In genomic region chr6:75601608-75602163, GRCh38 we compare ENCODE assay signal across 8 cellular contexts. TPM values are rescaled to one million over a fixed set of nuclear protein-coding genes. Genes with fewer than 3 reads are reported as not detected.
DNase-seq lines count a peak whose midpoint lies in the region; ATAC-seq and TF ChIP-seq lines count a peak whose summit lies in the region.

Gene SENP6, plus strand, starts transcription at chr6:75601880. Its CDS starts 645 bp downstream, at chr6:75602525.

- peak within 1 kb of the TSS; percentile 98 for H3K9ac ChIP-seq in MM.1S (ENCODE audit: low read length)

- no peak for TF ChIP-seq CTCF in GM10248 (IDR thresholded peaks at IDR 0.05; ENCODE audit: control extremely low read depth, extremely low read depth, low read depth, missing control alignments)
- no peak for TF ChIP-seq CTCF in MM.1S (IDR thresholded peaks at IDR 0.05; ENCODE audit: low read length)
- no peak for TF ChIP-seq CTCF in heart left ventricle (IDR thresholded peaks at IDR 0.05)
- no peak for TF ChIP-seq CTCF in type B pancreatic cell (conservative IDR thresholded peaks at IDR 0.05)

- H3K27ac Mint-ChIP-seq in type B pancreatic cell, result peak within 1 kb of the TSS; percentile 97

- peaks cover 30% of the 10 kb centered on the region for H3K4me1 Mint-ChIP-seq in type B pancreatic cell (ENCODE audit: unreplicated experiment)

- peak within 1 kb of the TSS; percentile 85 for H2AFZ ChIP-seq in MM.1S (ENCODE audit: low read length)

- in situ Hi-C loops in HAP-1 (cut with MboI; ENCODE audit: low sequenced_read_pairs), result no loop called here

- POLR2A ChIA-PET in GM10248 (lab: Yijun Ruan, JAX), result interaction anchor here (0.6 to 1.4 kb wide), 2 partner anchors 10 to 26 kb away, joined by 4 to 7 read pairs; no protein-coding TSS in a partner anchor

- peaks cover 5% of the 10 kb centered on the region; the same call in 1 of the 2 replicates for H3K36me3 ChIP-seq in HAP-1 (replicated peaks)
- no peaks in the 10 kb centered on the region for H3K36me3 ChIP-seq in MM.1S (replicated peaks; ENCODE audit: insufficient read depth, low read length)
- H3K36me3 ChIP-seq in heart left ventricle, result no peaks in the 10 kb centered on the region

- ATAC-seq in heart left ventricle, result peak; percentile 75 to 97 (median 92)

- H3K36me3 Mint-ChIP-seq in type B pancreatic cell, result peaks cover 17% of the 10 kb centered on the region

- TF ChIP-seq POLR2A in heart left ventricle (IDR thresholded peaks at IDR 0.05), result peak in 1 of 2 donors; percentile 74

- H3K9me3 Mint-ChIP-seq in type B pancreatic cell, result peaks cover 8% of the 10 kb centered on the region

- H3K9me2 ChIP-seq in MM.1S (replicated peaks; ENCODE audit: insufficient read depth, low read length), result no peaks in the 10 kb centered on the region

- CTCF ChIA-PET in GM10248 (lab: Yijun Ruan, JAX), result interaction anchor here (1.2 kb wide), 1 partner anchor 19 kb away, joined by 5 read pairs; no protein-coding TSS in a partner anchor

- peak within 1 kb of the TSS; percentile 99 for H3K4me3 Mint-ChIP-seq in type B pancreatic cell

- H3K79me2 ChIP-seq in MM.1S (ENCODE audit: low read length), result peaks cover 57% of the 10 kb centered on the region

- H3K9me3 ChIP-seq in HAP-1 (no peaks in the 10 kb centered on the region), MM.1S (replicated peaks; ENCODE audit: insufficient read depth, low read length) (no peaks in the 10 kb centered on the region), heart left ventricle (no peaks in the 10 kb centered on the region)

- H3K27me3 Mint-ChIP-seq in type B pancreatic cell, result no peaks in the 10 kb centered on the region

- 0 to 1% (median 1%) methylated on average over 64 to 67 of the region's 67 CpGs for WGBS in adipose tissue, 3 donors
- 0 to 1% (median 1%) methylated on average over 8 to 67 of the region's 67 CpGs for WGBS in heart left ventricle, 4 donors

- peak; percentile 77 for DNase-seq in GM10248 (ENCODE audit: extremely low spot score)
- peak; percentile 66 to 83 for DNase-seq in HAP-1 (ENCODE audit: low spot score in 2 of 2)
- peak; percentile 79 for DNase-seq in MM.1S
- DNase-seq in T-helper 1 cell, result peak; percentile 54 to 75 (median 57)
- peak; percentile 84 to 92 (median 90) for DNase-seq in heart left ventricle
- peak; percentile 93 for DNase-seq in posterior vena cava (ENCODE audit: low spot score)
- peak; percentile 85 for DNase-seq in type B pancreatic cell (ENCODE audit: extremely low spot score, unreplicated experiment)

- H3K4me1 ChIP-seq in HAP-1 (peaks cover 13% of the 10 kb centered on the region), MM.1S (ENCODE audit: low read length) (peaks cover 11% of the 10 kb centered on the region; the same call in 1 of the 2 replicates), heart left ventricle (peaks cover 0 to 46% (median 16%) of the 10 kb centered on the region in 12 donors)

- H3K27me3 ChIP-seq in HAP-1 (ENCODE audit: low read depth) (no peaks in the 10 kb centered on the region), MM.1S (replicated peaks; ENCODE audit: insufficient read depth, low read length) (no peaks in the 10 kb centered on the region), heart left ventricle (no peaks in the 10 kb centered on the region)

- 0 out of 2 replicates have a peak, but pooled peaks cover 12% of the 10 kb centered on the region for H3F3A ChIP-seq in MM.1S (ENCODE audit: insufficient read depth, low read length)

- peak within 1 kb of the TSS; percentile 90 for H3K4me2 ChIP-seq in MM.1S (ENCODE audit: low read depth, low read length)

- intact Hi-C loops in heart left ventricle (cut with DNase I) (loop anchor here in 1 of 10 donors (10.0 kb wide), 1 partner anchor 317 kb away; the partner anchor contains the start of gene TMEM30A), posterior vena cava (cut with DNase I) (no loop called here)

- H4K20me1 ChIP-seq in MM.1S (ENCODE audit: insufficient read depth, low read length), result 0 out of 2 replicates have a peak, but pooled peaks cover 5% of the 10 kb centered on the region

- H3K27ac ChIP-seq in MM.1S (ENCODE audit: low read length) (peak within 1 kb of the TSS; percentile 87), adipose tissue (ENCODE audit: low read depth, low read length) (peak within 1 kb of the TSS; percentile 92), heart left ventricle (peak within 1 kb of the TSS; percentile 83 to 98 (median 96))

- H3K4me3 ChIP-seq in HAP-1, result peak within 1 kb of the TSS; percentile 85
- H3K4me3 ChIP-seq in MM.1S (ENCODE audit: low read length), result peak within 1 kb of the TSS; percentile 95
- peak within 1 kb of the TSS; percentile 71 to 95 (median 87) for H3K4me3 ChIP-seq in heart left ventricle

RNA-seq across cellular contexts. Expression of gene SENP6, which starts in this region (rescaled TPM):
- polyA plus RNA-seq in adipose tissue, result 10 to 100 TPM; 16.1 to 29.4 (median 29.1) TPM
- 10 to 100 TPM; 49.9 to 71.5 (median 54.4) TPM for total RNA-seq in heart left ventricle
- polyA plus RNA-seq in heart left ventricle, result 10 to 100 TPM; 16.2 to 23.7 TPM
- total RNA-seq in posterior vena cava, result 100 to 1,000 TPM in 1 of 2 donors, 10 to 100 TPM in 1; 98.5 to 109 TPM
- 92.2 and 104 TPM in 2 replicates for total RNA-seq in type B pancreatic cell (ENCODE audit: low replicate concordance)

Comparison
In these comparisons a context has a peak if more than half of its experiments do, and no peak if none do; other contexts are left out.
1. Peak in every context shown above with its lines: DNase-seq, ATAC-seq, H3K4me3 ChIP-seq and H3K27ac ChIP-seq.